8 cellular contexts compared by ENCODE assay signal in genomic region chr17:32659419-32659842, GRCh38.
A peak's percentile ranks its signal among the peaks of the same experiment; 100 is the strongest.
DNase-seq lines count a peak whose midpoint lies in the region; ATAC-seq and TF ChIP-seq lines count a peak whose summit lies in the region.

No MANE protein-coding gene starts in this region.

- H3K9ac ChIP-seq in NT2/D1 (ENCODE audit: insufficient read length, low read depth): no peak overlapping the region

- H3K9me3 Mint-ChIP-seq in CD4-positive, CD25-positive, alpha-beta regulatory T cell: peaks cover 0 to 3% (median 0%) of the 10 kb centered on the region in 7 donors
- H3K9me3 Mint-ChIP-seq in activated T-cell treated with anti-CD3 and anti-CD28 coated beads, Interleukin-2, amount 50 U/mL, for 24 hours: no peaks in the 10 kb centered on the region
- peaks cover 6% of the 10 kb centered on the region for H3K9me3 Mint-ChIP-seq in neural crest cell
- H3K9me3 Mint-ChIP-seq in stimulated activated naive CD8-positive, alpha-beta T cell treated with anti-CD3 and anti-CD28 coated beads, Interleukin-15, amount 100 ng/mL, for 72 hours: no peaks in the 10 kb centered on the region

- no peaks in the 10 kb centered on the region for H3K4me1 Mint-ChIP-seq in CD4-positive, CD25-positive, alpha-beta regulatory T cell
- no peaks in the 10 kb centered on the region for H3K4me1 Mint-ChIP-seq in activated T-cell treated with anti-CD3 and anti-CD28 coated beads, Interleukin-2, amount 50 U/mL, for 24 hours (ENCODE audit: low read depth)
- peaks cover 21% of the 10 kb centered on the region for H3K4me1 Mint-ChIP-seq in neural crest cell
- no peaks in the 10 kb centered on the region for H3K4me1 Mint-ChIP-seq in stimulated activated naive CD8-positive, alpha-beta T cell treated with anti-CD3 and anti-CD28 coated beads, Interleukin-15, amount 100 ng/mL, for 72 hours

- TF ChIP-seq CTCF in fibroblast of mammary gland (conservative IDR thresholded peaks at IDR 0.05; ENCODE audit: control insufficient read depth, insufficient read depth, low read depth, low read length): peak; percentile 98
- TF ChIP-seq CTCF in neural crest cell (conservative IDR thresholded peaks at IDR 0.05): peak; percentile 90

- H3K27ac Mint-ChIP-seq in CD4-positive, CD25-positive, alpha-beta regulatory T cell: no peak overlapping the region
- H3K27ac Mint-ChIP-seq in activated T-cell treated with anti-CD3 and anti-CD28 coated beads, Interleukin-2, amount 50 U/mL, for 24 hours: no peak overlapping the region
- no peak overlapping the region for H3K27ac Mint-ChIP-seq in neural crest cell (ENCODE audit: unreplicated experiment)
- H3K27ac Mint-ChIP-seq in stimulated activated naive CD8-positive, alpha-beta T cell treated with anti-CD3 and anti-CD28 coated beads, Interleukin-15, amount 100 ng/mL, for 72 hours: no peak overlapping the region

- H3K4me1 ChIP-seq in CD4-positive, CD25-positive, alpha-beta regulatory T cell (ENCODE audit: control insufficient read depth, insufficient read depth, low read length, poor library complexity, severe bottlenecking): no peaks in the 10 kb centered on the region
- H3K4me1 ChIP-seq in NT2/D1 (ENCODE audit: insufficient read depth, insufficient read length): no peaks in the 10 kb centered on the region

- H3K27me3 ChIP-seq in CD4-positive, CD25-positive, alpha-beta regulatory T cell (ENCODE audit: control insufficient read depth, insufficient read depth, low read length): no peaks in the 10 kb centered on the region
- H3K27me3 ChIP-seq in NT2/D1 (ENCODE audit: insufficient read depth, insufficient read length): no peaks in the 10 kb centered on the region

- no peak overlapping the region for H3K27ac ChIP-seq in CD4-positive, CD25-positive, alpha-beta regulatory T cell (ENCODE audit: insufficient read depth, low read length, poor library complexity, severe bottlenecking)

- peak; percentile 24 to 74 (median 55) for DNase-seq in CD4-positive, CD25-positive, alpha-beta regulatory T cell
- peak; percentile 66 for DNase-seq in HPDE6-E6E7 (ENCODE audit: extremely low spot score)
- DNase-seq in NT2/D1 (ENCODE audit: low read depth, low spot score): peak; percentile 56
- peak; percentile 79 for DNase-seq in activated T-cell treated with anti-CD3 and anti-CD28 coated beads, Interleukin-2, amount 50 U/mL, for 24 hours
- peak; percentile 66 for DNase-seq in fibroblast of mammary gland (ENCODE audit: low read depth)
- peak; percentile 79 for DNase-seq in neural crest cell (ENCODE audit: low read depth, low spot score)
- DNase-seq in stimulated activated naive CD8-positive, alpha-beta T cell treated with anti-CD3 and anti-CD28 coated beads, Interleukin-15, amount 100 ng/mL, for 72 hours: peak; percentile 52 to 54
- DNase-seq in cortex of kidney (lab: John Stamatoyannopoulos, UW): no peak

- peaks cover under 1% of the 10 kb centered on the region for H3K36me3 ChIP-seq in CD4-positive, CD25-positive, alpha-beta regulatory T cell (ENCODE audit: control insufficient read depth, insufficient read depth, low read length)
- no peaks in the 10 kb centered on the region for H3K36me3 ChIP-seq in NT2/D1 (ENCODE audit: insufficient read depth, insufficient read length, low read length)

- H3K27me3 Mint-ChIP-seq in CD4-positive, CD25-positive, alpha-beta regulatory T cell: no peaks in the 10 kb centered on the region
- no peaks in the 10 kb centered on the region for H3K27me3 Mint-ChIP-seq in activated T-cell treated with anti-CD3 and anti-CD28 coated beads, Interleukin-2, amount 50 U/mL, for 24 hours
- H3K27me3 Mint-ChIP-seq in neural crest cell (ENCODE audit: low read depth): no peaks in the 10 kb centered on the region
- H3K27me3 Mint-ChIP-seq in stimulated activated naive CD8-positive, alpha-beta T cell treated with anti-CD3 and anti-CD28 coated beads, Interleukin-15, amount 100 ng/mL, for 72 hours: no peaks in the 10 kb centered on the region

- H3K4me3 Mint-ChIP-seq in CD4-positive, CD25-positive, alpha-beta regulatory T cell: no peak overlapping the region
- H3K4me3 Mint-ChIP-seq in activated T-cell treated with anti-CD3 and anti-CD28 coated beads, Interleukin-2, amount 50 U/mL, for 24 hours: no peak overlapping the region
- no peak overlapping the region for H3K4me3 Mint-ChIP-seq in neural crest cell
- H3K4me3 Mint-ChIP-seq in stimulated activated naive CD8-positive, alpha-beta T cell treated with anti-CD3 and anti-CD28 coated beads, Interleukin-15, amount 100 ng/mL, for 72 hours: no peak overlapping the region

- no peak overlapping the region for H3K4me3 ChIP-seq in CD4-positive, CD25-positive, alpha-beta regulatory T cell (ENCODE audit: low read depth, low read length)
- H3K4me3 ChIP-seq in NT2/D1 (ENCODE audit: insufficient read length, low read depth) (no peak overlapping the region), fibroblast of mammary gland (ENCODE audit: control insufficient read depth, low read depth, low read length) (no peak overlapping the region)

- H3K9me3 ChIP-seq in CD4-positive, CD25-positive, alpha-beta regulatory T cell (ENCODE audit: control insufficient read depth in 2 of 2, low read length in 2 of 2): no peaks in the 10 kb centered on the region
- no peaks in the 10 kb centered on the region for H3K9me3 ChIP-seq in NT2/D1 (ENCODE audit: insufficient read depth, low read length)

- peaks cover 7% of the 10 kb centered on the region for H3K36me3 Mint-ChIP-seq in CD4-positive, CD25-positive, alpha-beta regulatory T cell
- H3K36me3 Mint-ChIP-seq in activated T-cell treated with anti-CD3 and anti-CD28 coated beads, Interleukin-2, amount 50 U/mL, for 24 hours (ENCODE audit: low read depth): peaks cover 6% of the 10 kb centered on the region
- no peaks in the 10 kb centered on the region for H3K36me3 Mint-ChIP-seq in neural crest cell (ENCODE audit: low read depth)

- ATAC-seq in CD4-positive, CD25-positive, alpha-beta regulatory T cell (ENCODE audit: low read depth in 2 of 2): peak; percentile 47 to 73
- ATAC-seq in stimulated activated naive CD8-positive, alpha-beta T cell treated with anti-CD3 and anti-CD28 coated beads, Interleukin-15, amount 100 ng/mL, for 72 hours: peak; percentile 54
